9 cellular contexts compared by ENCODE assay signal in genomic region chr7:122305475-122306319, GRCh38. TPM values are rescaled to one million over a fixed set of nuclear protein-coding genes. Genes with fewer than 3 reads are reported as not detected.
DNase-seq lines count a peak whose midpoint lies in the region; ATAC-seq, FAIRE-seq and TF ChIP-seq lines count a peak whose summit lies in the region.
"Had no signal": no experiment of that assay in that cellular context is flagged by ENCODE, and none has a peak within 500 bp of the region (broad histone marks: within the 10 kb centered on the region; RNA-seq: fewer than 3 reads in every experiment).

No MANE protein-coding gene starts in this region.

- TF ChIP-seq CTCF in A549 (IDR thresholded peaks at IDR 0.05) (no peak), LNCaP clone FGC (IDR thresholded peaks at IDR 0.05; ENCODE audit: control insufficient read depth, extremely low read depth, insufficient read depth) (no peak), brain (conservative IDR thresholded peaks at IDR 0.05) (no peak), mesothelial cell of epicardium (IDR thresholded peaks at IDR 0.05; ENCODE audit: unreplicated experiment) (no peak), OCI-LY7 (conservative IDR thresholded peaks at IDR 0.05; ENCODE audit: low read length) (no peak)

- peak overlapping the region; percentile 84 to 90 (median 87) for H3K4me3 Mint-ChIP-seq in brain
- H3K4me3 Mint-ChIP-seq in mesothelial cell of epicardium, result peak overlapping the region; percentile 64

- FAIRE-seq in A549 (lab: Jason Lieb, UNC), result no peak

- 12% methylated on average over 26 of the region's 65 CpGs for WGBS in A549 (ENCODE audit: missing lambda C conversion rate)

- H3K9me3 Mint-ChIP-seq in brain (peaks cover 0 to 8% (median 0%) of the 10 kb centered on the region in 5 experiments), mesothelial cell of epicardium (no peaks in the 10 kb centered on the region)

- H3K4me3 ChIP-seq in A549 (no peak overlapping the region; the same call in 2 of the 3 replicates), LNCaP clone FGC (ENCODE audit: low read depth, low read length) (peak overlapping the region; percentile 39), OCI-LY7 (ENCODE audit: low read depth, low read length, poor library complexity, severe bottlenecking) (no peak overlapping the region), SJCRH30 (no peak overlapping the region)

- H3K4me1 ChIP-seq in A549 (no peaks in the 10 kb centered on the region), OCI-LY7 (ENCODE audit: insufficient read depth, low read length, poor library complexity, severe bottlenecking) (no peaks in the 10 kb centered on the region), SJCRH30 (no peaks in the 10 kb centered on the region)

- no peak for TF ChIP-seq EP300 in A549 (IDR thresholded peaks at IDR 0.05)

- peaks cover 84% of the 10 kb centered on the region for H3K27me3 Mint-ChIP-seq in brain
- H3K27me3 Mint-ChIP-seq in mesothelial cell of epicardium (ENCODE audit: low read depth), result peaks cover 99% of the 10 kb centered on the region

- H3K27ac Mint-ChIP-seq in brain (peak overlapping the region; percentile 38 to 80 (median 71)), mesothelial cell of epicardium (peak overlapping the region; percentile 56)

- no peaks in the 10 kb centered on the region for H3K9me2 ChIP-seq in OCI-LY7 (ENCODE audit: insufficient read depth, low read length)

- peaks cover 17% of the 10 kb centered on the region; the same call in 1 of the 2 replicates for H3K27me3 ChIP-seq in SJCRH30

- H3K9me3 ChIP-seq in A549 (no peaks in the 10 kb centered on the region), OCI-LY7 (ENCODE audit: low read length) (no peaks in the 10 kb centered on the region), SJCRH30 (replicated peaks) (no peaks in the 10 kb centered on the region)

- no TSS peak for BruUV-seq in OCI-LY7 (replicated peaks; lab: Mats Ljungman, UMichigan)

- POLR2A ChIA-PET in A549 (lab: Yijun Ruan, JAX), result no interaction called here
- POLR2A ChIA-PET in OCI-LY7 (lab: Charles Lee), result no interaction called here

- no peak for TF ChIP-seq POLR2A in A549 (IDR thresholded peaks at IDR 0.05; ENCODE audit: low read length)

- H4K20me1 ChIP-seq in OCI-LY7 (ENCODE audit: insufficient read depth, low read length), result no peaks in the 10 kb centered on the region

- ATAC-seq in A549 (peak in 1 of 2 experiments; percentile 47; a peak in 3 of 6 replicates), HG03571 (IDR thresholded peaks at IDR 0.05; ENCODE audit: unreplicated experiment) (no peak)

- TF ChIP-seq RAD21 in A549 (conservative IDR thresholded peaks at IDR 0.05 in 1 of 2, IDR thresholded peaks at IDR 0.05 in 1 of 2), result no peak

- DNase-seq in A549 (ENCODE audit: low read depth in 1 of 2, low spot score in 1 of 2), result peak in 1 of 2 experiments; percentile 22
- no peak for DNase-seq in LNCaP clone FGC (ENCODE audit: low read depth)
- DNase-seq in mesothelial cell of epicardium (ENCODE audit: low spot score in 2 of 2, unreplicated experiment in 2 of 2), result peak in 1 of 2 experiments; percentile 61
- DNase-seq in OCI-LY7 (ENCODE audit: low spot score), result no peak
- no peak for DNase-seq in SIG-M5 treated with dmso at 0.1 percent for 504 hours (lab: John Stamatoyannopoulos, UW; ENCODE audit: unreplicated experiment)
- DNase-seq in SJCRH30, result no peak

- H3K27ac ChIP-seq in A549 (no peak overlapping the region), OCI-LY7 (ENCODE audit: low read depth, low read length, poor library complexity, severe bottlenecking) (no peak overlapping the region), SJCRH30 (no peak overlapping the region)

- H3K79me2 ChIP-seq in OCI-LY7 (ENCODE audit: insufficient read depth, low read depth, low read length), result no peaks in the 10 kb centered on the region

- H3K4me1 Mint-ChIP-seq in brain (peaks cover 67% of the 10 kb centered on the region), mesothelial cell of epicardium (peaks cover 22% of the 10 kb centered on the region)

- H3K36me3 ChIP-seq in OCI-LY7 (ENCODE audit: insufficient read depth, low read length) (no peaks in the 10 kb centered on the region), SJCRH30 (no peaks in the 10 kb centered on the region)

- H3K36me3 Mint-ChIP-seq in brain (no peaks in the 10 kb centered on the region), mesothelial cell of epicardium (no peaks in the 10 kb centered on the region)

- intact Hi-C loops in OCI-LY7 (cut with micrococcal nuclease; ENCODE audit: unreplicated experiment), result no loop called here

- no peak overlapping the region for H2AFZ ChIP-seq in OCI-LY7 (ENCODE audit: low read length)

- CTCF ChIA-PET in A549 (lab: Yijun Ruan, JAX) (interaction anchor here (0.6 kb wide), 1 partner anchor 1969 kb away, joined by 3 read pairs; no protein-coding TSS in a partner anchor), OCI-LY7 (lab: Charles Lee; ENCODE audit: unreplicated experiment) (no interaction called here)

- H3K4me2 ChIP-seq in A549 (peak overlapping the region; percentile 37), OCI-LY7 (ENCODE audit: low read length) (no peak overlapping the region)

TF ChIP-seq in A549, 52 proteins besides CTCF, POLR2A, EP300 and RAD21:
- TF ChIP-seq CBX8 (IDR thresholded peaks at IDR 0.05), result no peak
- TF ChIP-seq CHD2 (IDR thresholded peaks at IDR 0.05; ENCODE audit: low read length, partially characterized antibody), result no peak
- no peak for TF ChIP-seq POLR2AphosphoS2 (conservative IDR thresholded peaks at IDR 0.05; ENCODE audit: low read length)
- TF ChIP-seq MAFK (IDR thresholded peaks at IDR 0.05; ENCODE audit: partially characterized antibody), result no peak
- TF ChIP-seq HOXA7 (CRISPR knock-in tag; IDR thresholded peaks at IDR 0.05), result no peak
- no peak for TF ChIP-seq RCOR1 (IDR thresholded peaks at IDR 0.05; ENCODE audit: low read depth, low read length)
- no peak for TF ChIP-seq ZNF302 (CRISPR knock-in tag; IDR thresholded peaks at IDR 0.05)
- no peak for TF ChIP-seq MAX (IDR thresholded peaks at IDR 0.05)
- TF ChIP-seq RARB (CRISPR knock-in tag; IDR thresholded peaks at IDR 0.05), result no peak
- no peak for TF ChIP-seq SREBF2 (IDR thresholded peaks at IDR 0.05)
- TF ChIP-seq FOSL2 (IDR thresholded peaks at IDR 0.05), result no peak
- TF ChIP-seq FOSL2 (CRISPR knock-in tag; IDR thresholded peaks at IDR 0.05), result no peak
- TF ChIP-seq JUN (IDR thresholded peaks at IDR 0.05), result no peak

RNA-seq across cellular contexts. Expression of gene FEZF1, which starts 1.1 kb away (rescaled TPM):
- not detected in 2 replicates for polyA plus RNA-seq in A549 (2011; rRNA removed)
- polyA plus RNA-seq in A549 (2012; cell fraction: cytosol; rRNA removed), result not detected in 2 replicates
- not detected in 2 replicates for polyA plus RNA-seq in A549 (2012; cell fraction: nucleus; rRNA removed)
- not detected in 3 replicates for polyA plus RNA-seq in A549 (2017; fragmentation: RNase III; extraction: RNeasy Plus Mini Kit Qiagen cat#74134 plus additional on column Dnase treatment)
- polyA minus RNA-seq in A549 (2011; rRNA and poly(A)+ RNA removed), result not detected in 2 replicates
- polyA plus RNA-seq in brain (ENCODE audit: insufficient read depth, low read depth, low replicate concordance), result 0.15 TPM
- not detected in 3 replicates for total RNA-seq in mesothelial cell of epicardium
- not detected in 2 replicates for total RNA-seq in OCI-LY7 (2014; rRNA removed; shearing (Covaris generic))
- total RNA-seq in OCI-LY7 (2022), result not detected in 2 replicates
- total RNA-seq in SJCRH30 (2014; rRNA removed; shearing (Covaris generic)), result not detected in 2 replicates
- total RNA-seq: fibroblast of villous mesenchyme had no signal
